8 cellular contexts compared by ENCODE assay signal in the genomic region with DNA sequence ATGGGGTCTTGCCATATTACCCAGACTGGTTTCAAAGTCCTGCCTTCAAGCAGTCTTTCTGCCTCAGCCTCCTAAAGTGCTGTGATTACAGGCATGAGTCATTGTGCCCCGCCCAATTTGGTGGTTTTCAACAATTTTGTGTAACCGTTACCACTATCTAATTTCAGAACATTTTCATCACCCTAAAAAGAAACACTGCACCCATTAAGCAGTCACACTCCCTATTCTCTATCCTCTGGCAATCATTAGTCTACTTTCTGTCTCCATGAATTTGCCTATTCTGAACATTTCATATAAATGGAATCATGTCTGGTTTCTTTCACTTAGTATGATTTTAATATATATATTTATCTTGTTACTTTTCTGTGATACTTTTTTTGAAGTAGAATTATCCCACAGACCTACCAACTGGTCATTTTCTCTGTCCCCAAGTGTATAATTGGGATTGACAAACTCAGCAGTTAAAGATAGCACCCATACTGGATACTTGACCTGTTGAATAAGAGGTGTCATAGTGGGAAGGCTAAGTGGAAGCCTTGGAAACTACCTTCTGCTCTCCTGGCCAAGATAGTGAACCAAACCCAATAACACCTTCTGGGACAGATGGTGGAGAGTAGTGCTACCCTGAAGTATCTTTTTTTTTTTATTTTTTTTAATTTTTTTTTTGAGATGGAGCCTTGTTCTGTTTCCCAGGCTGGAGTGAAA.
DNase-seq lines count a peak whose midpoint lies in the region; ATAC-seq and TF ChIP-seq lines count a peak whose summit lies in the region.

No MANE protein-coding gene starts in this region.

- H4K20me1 ChIP-seq in MM.1S (ENCODE audit: insufficient read depth, low read length), result no peaks in the 10 kb centered on the region; the same call in 1 of the 2 replicates

- H3K9me2 ChIP-seq in MM.1S (replicated peaks; ENCODE audit: insufficient read depth, low read length), result no peaks in the 10 kb centered on the region

- DNase-seq in MM.1S (peak; percentile 42), foreskin fibroblast (peak; percentile 65 to 89), NCI-H510A treated with DMSO at 0.1 percent for 48 hours (lab: John Stamatoyannopoulos, UW) (no peak)
- peak; percentile 88 for DNase-seq in activated CD8-positive, alpha-beta memory T cell treated with anti-CD3 and anti-CD28 coated beads, Interleukin-2, amount 10 ng/mL, durations not matched to agents 7 days and 5 days
- peak; percentile 53 to 56 for DNase-seq in stimulated activated CD8-positive, alpha-beta memory T cell treated with anti-CD3 and anti-CD28 coated beads, Interleukin-2, amount 100 ng/mL, for 1 hour (ENCODE audit: low read depth in 2 of 2)
- no peak for DNase-seq in effector CD8-positive, alpha-beta T cell (lab: John Stamatoyannopoulos, UW)

- H3F3A ChIP-seq in MM.1S (ENCODE audit: insufficient read depth, low read length), result peaks cover 3% of the 10 kb centered on the region; the same call in 1 of the 2 replicates

- H3K4me3 Mint-ChIP-seq in activated CD8-positive, alpha-beta memory T cell treated with anti-CD3 and anti-CD28 coated beads, Interleukin-2, amount 10 ng/mL, durations not matched to agents 7 days and 5 days, result peak overlapping the region; percentile 8

- no peaks in the 10 kb centered on the region for H3K9me3 Mint-ChIP-seq in activated CD8-positive, alpha-beta memory T cell treated with anti-CD3 and anti-CD28 coated beads, Interleukin-2, amount 10 ng/mL, durations not matched to agents 7 days and 5 days (ENCODE audit: low read depth)

- peaks cover 75% of the 10 kb centered on the region for H3K79me2 ChIP-seq in MM.1S (ENCODE audit: low read length)

- CTCF ChIA-PET in activated CD8-positive, alpha-beta memory T cell treated with anti-CD3 and anti-CD28 coated beads, Interleukin-2, amount 10 ng/mL, durations not matched to agents 7 days and 5 days (lab: Charles Lee), result interaction anchor here (1.6 kb wide), 1 partner anchor 66 kb away, joined by 5 read pairs; no protein-coding TSS in a partner anchor

- H2AFZ ChIP-seq in MM.1S (ENCODE audit: low read length), result no peak overlapping the region

- peak overlapping the region; percentile 51; the same call in 1 of the 2 replicates for H3K4me2 ChIP-seq in MM.1S (ENCODE audit: low read depth, low read length)

- TF ChIP-seq CTCF in MM.1S (IDR thresholded peaks at IDR 0.05; ENCODE audit: low read length) (no peak), foreskin fibroblast (IDR thresholded peaks at IDR 0.05; ENCODE audit: low read depth, low read length) (no peak)

- H3K9ac ChIP-seq in MM.1S (ENCODE audit: low read length), result no peak overlapping the region

- no peaks in the 10 kb centered on the region for H3K36me3 ChIP-seq in MM.1S (replicated peaks; ENCODE audit: insufficient read depth, low read length)

- peaks cover 54% of the 10 kb centered on the region for H3K4me1 Mint-ChIP-seq in activated CD8-positive, alpha-beta memory T cell treated with anti-CD3 and anti-CD28 coated beads, Interleukin-2, amount 10 ng/mL, durations not matched to agents 7 days and 5 days

- H3K27me3 Mint-ChIP-seq in activated CD8-positive, alpha-beta memory T cell treated with anti-CD3 and anti-CD28 coated beads, Interleukin-2, amount 10 ng/mL, durations not matched to agents 7 days and 5 days, result no peaks in the 10 kb centered on the region

- peaks cover 29% of the 10 kb centered on the region for H3K36me3 Mint-ChIP-seq in activated CD8-positive, alpha-beta memory T cell treated with anti-CD3 and anti-CD28 coated beads, Interleukin-2, amount 10 ng/mL, durations not matched to agents 7 days and 5 days

- no peak overlapping the region; the same call in 1 of the 2 replicates for H3K27ac ChIP-seq in MM.1S (ENCODE audit: low read length)

- ATAC-seq in GM21367 (IDR thresholded peaks at IDR 0.05; ENCODE audit: unreplicated experiment), result peak; percentile 52
- peak; percentile 94 for ATAC-seq in activated CD8-positive, alpha-beta memory T cell treated with anti-CD3 and anti-CD28 coated beads, Interleukin-2, amount 10 ng/mL, durations not matched to agents 7 days and 5 days
- ATAC-seq in GM19324 (IDR thresholded peaks at IDR 0.05; ENCODE audit: low FRiP score, unreplicated experiment), result no peak

- H3K4me3 ChIP-seq in MM.1S (ENCODE audit: low read length) (no peak overlapping the region), foreskin fibroblast (ENCODE audit: low read depth in 1 of 2, low read length in 2 of 2) (no peak overlapping the region)

- no peaks in the 10 kb centered on the region for H3K9me3 ChIP-seq in MM.1S (replicated peaks; ENCODE audit: insufficient read depth, low read length)

- H3K27ac Mint-ChIP-seq in activated CD8-positive, alpha-beta memory T cell treated with anti-CD3 and anti-CD28 coated beads, Interleukin-2, amount 10 ng/mL, durations not matched to agents 7 days and 5 days, result peak overlapping the region; percentile 76

- H3K4me1 ChIP-seq in MM.1S (ENCODE audit: low read length), result peaks cover 10% of the 10 kb centered on the region

- H3K27me3 ChIP-seq in MM.1S (replicated peaks; ENCODE audit: insufficient read depth, low read length), result no peaks in the 10 kb centered on the region

Comparison
In these comparisons a context has a peak if more than half of its experiments do, and no peak if none do; other contexts are left out.
1. DNase-seq: peak in MM.1S (single experiment), activated CD8-positive, alpha-beta memory T cell treated with anti-CD3 and anti-CD28 coated beads, Interleukin-2, amount 10 ng/mL, durations not matched to agents 7 days and 5 days (single experiment), foreskin fibroblast (2 of 2) and stimulated activated CD8-positive, alpha-beta memory T cell treated with anti-CD3 and anti-CD28 coated beads, Interleukin-2, amount 100 ng/mL, for 1 hour (2 of 2); none in NCI-H510A treated with DMSO at 0.1 percent for 48 hours (single experiment) and effector CD8-positive, alpha-beta T cell (single experiment).